Comparison of ENCODE assay signal across 26 cellular contexts in genomic region chr1:157302199-157302497, GRCh38.
"Had no signal": no experiment of that assay in that cellular context is flagged by ENCODE, and none has a peak within 500 bp of the region (broad histone marks: within the 10 kb centered on the region; RNA-seq: fewer than 3 reads in every experiment).

No MANE protein-coding gene starts in this region.

- H2AFZ ChIP-seq: neural progenitor cell had no signal

- H3K4me3 ChIP-seq: neural progenitor cell, ovary, psoas muscle, right lobe of liver, sigmoid colon, stomach, thoracic aorta, thyroid gland, tibial nerve, upper lobe of left lung, vagina had no signal

- DNase-seq: natural killer cell; occipital lobe; ovary; psoas muscle; right cardiac atrium; right lobe of liver; sigmoid colon; small intestine; stimulated activated CD4-positive, alpha-beta T cell treated with anti-CD3 and anti-CD28 coated beads, Interleukin-15, amount 100 ng/mL, for 24 hours; stimulated activated CD4-positive, alpha-beta T cell treated with anti-CD3 and anti-CD28 coated beads, Interleukin-2, amount 100 ng/mL, for 24 hours; stimulated activated CD4-positive, alpha-beta T cell treated with anti-CD3 and anti-CD28 coated beads, Interleukin-2, amount 100 ng/mL, for 48 hours; stimulated activated CD4-positive, alpha-beta T cell treated with anti-CD3 and anti-CD28 coated beads, Interleukin-4, amount 100 ng/mL, for 24 hours; stimulated activated naive B cell treated with anti-CD40 and anti-IgM and Interleukin-4, amounts not matched to agents 10 μg/mL and 1 μg/mL and 100 μg/mL, for 72 hours; stimulated activated naive CD4-positive, alpha-beta T cell treated with Interleukin-2 at 50 U/mL for 16 hours; stomach; thyroid gland; trophoblast cell; upper lobe of left lung had no signal

- H3K4me2 ChIP-seq: neural progenitor cell had no signal

- H3K27ac ChIP-seq: neural progenitor cell, ovary, psoas muscle, right lobe of liver, sigmoid colon, stomach, thoracic aorta, thyroid gland, tibial nerve, upper lobe of left lung, vagina had no signal

- H3K27ac Mint-ChIP-seq: natural killer cell; nephron; neural progenitor cell; stimulated activated effector memory CD8-positive, alpha-beta T cell treated with anti-CD3 and anti-CD28 coated beads, Interleukin-12 subunit alpha, Interleukin-12 subunit beta, amount 100 ng/mL, for 72 hours; stimulated activated naive B cell treated with anti-CD40 and anti-IgM and Interleukin-4, amounts not matched to agents 10 μg/mL and 1 μg/mL and 100 μg/mL, for 72 hours; stimulated activated naive CD8-positive, alpha-beta T cell treated with anti-CD3 and anti-CD28 coated beads, Interleukin-15, Interleukin-2, amounts not matched to agents 100 ng/mL and 50 ng/mL, for 24 hours had no signal

- H3K9ac ChIP-seq: neural progenitor cell had no signal

- H3K9me3 ChIP-seq: ovary, psoas muscle, right lobe of liver, sigmoid colon, stomach, thoracic aorta, thyroid gland, tibial nerve, upper lobe of left lung, vagina had no signal

- H3K4me3 Mint-ChIP-seq: natural killer cell; nephron; neural progenitor cell; stimulated activated effector memory CD8-positive, alpha-beta T cell treated with anti-CD3 and anti-CD28 coated beads, Interleukin-12 subunit alpha, Interleukin-12 subunit beta, amount 100 ng/mL, for 72 hours; stimulated activated naive B cell treated with anti-CD40 and anti-IgM and Interleukin-4, amounts not matched to agents 10 μg/mL and 1 μg/mL and 100 μg/mL, for 72 hours; stimulated activated naive CD8-positive, alpha-beta T cell treated with anti-CD3 and anti-CD28 coated beads, Interleukin-15, Interleukin-2, amounts not matched to agents 100 ng/mL and 50 ng/mL, for 24 hours had no signal

- H3K27me3 ChIP-seq: neural progenitor cell, ovary, right lobe of liver, sigmoid colon, stomach, thyroid gland, tibial nerve, upper lobe of left lung, vagina had no signal

- H3K4me1 Mint-ChIP-seq: natural killer cell; nephron; neural progenitor cell; stimulated activated effector memory CD8-positive, alpha-beta T cell treated with anti-CD3 and anti-CD28 coated beads, Interleukin-12 subunit alpha, Interleukin-12 subunit beta, amount 100 ng/mL, for 72 hours had no signal

- FAIRE-seq: small intestine, urothelium cell line had no signal

- ATAC-seq: natural killer cell; psoas muscle; right cardiac atrium; right lobe of liver; stimulated activated naive B cell treated with anti-CD40 and anti-IgM and Interleukin-4, amounts not matched to agents 10 μg/mL and 1 μg/mL and 100 μg/mL, for 72 hours had no signal

- H3K36me3 ChIP-seq: neural progenitor cell, ovary, right lobe of liver, sigmoid colon, stomach, thoracic aorta, thyroid gland, tibial nerve, upper lobe of left lung, vagina had no signal

- H3K9me3 Mint-ChIP-seq: natural killer cell; nephron; neural progenitor cell; stimulated activated effector memory CD8-positive, alpha-beta T cell treated with anti-CD3 and anti-CD28 coated beads, Interleukin-12 subunit alpha, Interleukin-12 subunit beta, amount 100 ng/mL, for 72 hours; stimulated activated naive CD8-positive, alpha-beta T cell treated with anti-CD3 and anti-CD28 coated beads, Interleukin-15, Interleukin-2, amounts not matched to agents 100 ng/mL and 50 ng/mL, for 24 hours had no signal

- H3K27me3 Mint-ChIP-seq: stimulated activated naive CD8-positive, alpha-beta T cell treated with anti-CD3 and anti-CD28 coated beads, Interleukin-15, Interleukin-2, amounts not matched to agents 100 ng/mL and 50 ng/mL, for 24 hours had no signal

- H3K36me3 Mint-ChIP-seq: natural killer cell; neural progenitor cell; stimulated activated effector memory CD8-positive, alpha-beta T cell treated with anti-CD3 and anti-CD28 coated beads, Interleukin-12 subunit alpha, Interleukin-12 subunit beta, amount 100 ng/mL, for 72 hours; stimulated activated naive B cell treated with anti-CD40 and anti-IgM and Interleukin-4, amounts not matched to agents 10 μg/mL and 1 μg/mL and 100 μg/mL, for 72 hours had no signal

- H3K4me1 ChIP-seq: neural progenitor cell, psoas muscle, right lobe of liver, sigmoid colon, stomach, thyroid gland, tibial nerve, upper lobe of left lung, vagina had no signal
